In genomic region chr15:62824111-62824737, GRCh38 we compare ENCODE assay signal across 16 cellular contexts.
DNase-seq lines count a peak whose midpoint lies in the region; ATAC-seq, FAIRE-seq and TF ChIP-seq lines count a peak whose summit lies in the region.
"Had no signal": no experiment of that assay in that cellular context is flagged by ENCODE, and none has a peak within 500 bp of the region (broad histone marks: within the 10 kb centered on the region; RNA-seq: fewer than 3 reads in every experiment).

No MANE protein-coding gene starts in this region.

- intact Hi-C loops in kidney (cut with DNase I), result no loop called here

- no peak for TF ChIP-seq CTCF in astrocyte of the spinal cord (IDR thresholded peaks at IDR 0.05; ENCODE audit: low read depth, low read length)
- no peak for TF ChIP-seq CTCF in hepatocyte (IDR thresholded peaks at IDR 0.05; ENCODE audit: poor library complexity)
- TF ChIP-seq CTCF in kidney (IDR thresholded peaks at IDR 0.05; ENCODE audit: borderline replicate concordance, extremely low read depth, insufficient read depth), result no peak

- H4K20me1 ChIP-seq in hepatocyte (ENCODE audit: insufficient read depth, poor library complexity, severe bottlenecking), result no peaks in the 10 kb centered on the region

- no peak overlapping the region for H3K9ac ChIP-seq in kidney (ENCODE audit: low read length in 2 of 2)
- H3K9ac ChIP-seq: parathyroid adenoma had no signal

- H3K27ac ChIP-seq in ACC112 (ENCODE audit: low read depth, low read length) (peak overlapping the region; percentile 64), hepatocyte (peak overlapping the region; percentile 27), kidney (ENCODE audit: low read depth in 2 of 2, low read length in 2 of 2) (no peak overlapping the region)
- H3K27ac ChIP-seq: ascending aorta, parathyroid adenoma, upper lobe of left lung had no signal

- H3K79me2 ChIP-seq in ACC112 (ENCODE audit: control insufficient read depth, insufficient read depth, low read length, unreplicated experiment), result no peaks in the 10 kb centered on the region
- no peaks in the 10 kb centered on the region for H3K79me2 ChIP-seq in hepatocyte
- H3K79me2 ChIP-seq: parathyroid adenoma had no signal

- no peak for FAIRE-seq in kidney (lab: Jason Lieb, UNC)
- FAIRE-seq: endometrium had no signal

- 60% methylated on average over 2 of the region's 2 CpGs for WGBS in hepatocyte (ENCODE audit: low lambda C conversion rate, missing lambda C conversion rate)

- DNase-seq in HPDE6-E6E7 (ENCODE audit: extremely low spot score), result peak; percentile 13
- DNase-seq in astrocyte of the spinal cord (ENCODE audit: low read depth, low spot score), result peak; percentile 75
- no peak for DNase-seq in hepatocyte (ENCODE audit: low spot score)
- DNase-seq in NCI-H226, result no peak
- no peak for DNase-seq in kidney
- no peak for DNase-seq in cerebellar cortex (ENCODE audit: low spot score)
- DNase-seq: NCI-H345; stimulated activated CD8-positive, alpha-beta memory T cell treated with anti-CD3 and anti-CD28 coated beads, Interleukin-4, amount 100 ng/mL, for 48 hours; T-cell; upper lobe of left lung had no signal

- in situ Hi-C loops in astrocyte of the spinal cord (cut with HindIII; ENCODE audit: low sequenced_read_pairs), result no loop called here

- H3K9me3 ChIP-seq in hepatocyte (ENCODE audit: low read depth), result no peaks in the 10 kb centered on the region
- H3K9me3 ChIP-seq in kidney (ENCODE audit: control insufficient read depth in 1 of 2, low read length in 2 of 2), result no peaks in the 10 kb centered on the region
- H3K9me3 ChIP-seq: ascending aorta, upper lobe of left lung had no signal

- no peaks in the 10 kb centered on the region for H3K27me3 ChIP-seq in ACC112 (ENCODE audit: insufficient read depth, low read length)
- no peaks in the 10 kb centered on the region for H3K27me3 ChIP-seq in hepatocyte
- H3K27me3 ChIP-seq: ascending aorta, upper lobe of left lung had no signal

- ATAC-seq in HG02885 (IDR thresholded peaks at IDR 0.05; ENCODE audit: poor library complexity, unreplicated experiment), result no peak
- ATAC-seq: GM23338, T-cell had no signal

- H2AFZ ChIP-seq in ACC112 (ENCODE audit: low read length, unreplicated experiment), result peak overlapping the region; percentile 10
- no peak overlapping the region for H2AFZ ChIP-seq in hepatocyte
- H2AFZ ChIP-seq: GM23338, parathyroid adenoma had no signal

- no peak overlapping the region for H3K4me2 ChIP-seq in hepatocyte
- H3K4me2 ChIP-seq: GM23338 had no signal

- H3K4me1 ChIP-seq in ACC112 (ENCODE audit: control insufficient read depth, insufficient read depth, low read length, unreplicated experiment) (peaks cover 17% of the 10 kb centered on the region), hepatocyte (ENCODE audit: insufficient read depth) (peaks cover 32% of the 10 kb centered on the region), kidney (ENCODE audit: control insufficient read depth in 1 of 2, insufficient read depth in 1 of 2, low read depth in 1 of 2, low read length in 2 of 2) (peaks cover 19 to 49% of the 10 kb centered on the region in 2 donors)
- H3K4me1 ChIP-seq: ascending aorta, parathyroid adenoma, upper lobe of left lung had no signal

- H3K9me2 ChIP-seq in hepatocyte (replicated peaks; ENCODE audit: insufficient read depth), result no peaks in the 10 kb centered on the region

- 0 out of 2 replicates have a peak overlapping the region, but pooled peaks have one; percentile 3 for H3K4me3 ChIP-seq in ACC112 (ENCODE audit: low read depth, low read length)
- no peak overlapping the region for H3K4me3 ChIP-seq in astrocyte of the spinal cord (ENCODE audit: low read depth, low read length)
- no peak overlapping the region for H3K4me3 ChIP-seq in hepatocyte
- H3K4me3 ChIP-seq in kidney (ENCODE audit: low read length in 2 of 2), result no peak overlapping the region
- H3K4me3 ChIP-seq: ascending aorta, GM23338, upper lobe of left lung had no signal

- H3K36me3 ChIP-seq in ACC112 (ENCODE audit: insufficient read depth, low read length) (no peaks in the 10 kb centered on the region), hepatocyte (replicated peaks; ENCODE audit: insufficient read depth, low read depth) (no peaks in the 10 kb centered on the region), kidney (ENCODE audit: control insufficient read depth in 1 of 2, insufficient read depth in 2 of 2, low read length in 2 of 2) (peaks cover 3 to 9% of the 10 kb centered on the region in 2 donors)
- H3K36me3 ChIP-seq: upper lobe of left lung had no signal

Comparison
In these comparisons a context has a peak if more than half of its experiments do, and no peak if none do; other contexts are left out.
1. H3K27ac ChIP-seq: peak in ACC112 (single experiment) and hepatocyte (single experiment); none in kidney (0 of 2).
2. DNase-seq: peak in HPDE6-E6E7 (single experiment) and astrocyte of the spinal cord (single experiment); none in hepatocyte (single experiment), NCI-H226 (single experiment), kidney (single experiment) and cerebellar cortex (single experiment).